8 cellular contexts compared by ENCODE assay signal in genomic region chr2:127857494-127857818, GRCh38. TPM values are rescaled to one million over a fixed set of nuclear protein-coding genes. Genes with fewer than 3 reads are reported as not detected.
DNase-seq lines count a peak whose midpoint lies in the region; ATAC-seq and TF ChIP-seq lines count a peak whose summit lies in the region.

No MANE protein-coding gene starts in this region.

- H3K18ac ChIP-seq in H9 (ENCODE audit: insufficient read length, low read depth, low read length) = peak overlapping the region; percentile 29

- H3K4ac ChIP-seq in H9 (ENCODE audit: low read depth, low read length) = no peak overlapping the region

- no peak overlapping the region for H4K5ac ChIP-seq in H9 (ENCODE audit: insufficient read length, low read depth, low read length)

- H3K23me2 ChIP-seq in H9 (ENCODE audit: insufficient read length, low read depth, low read length, poor library complexity, severe bottlenecking) = peaks cover 7% of the 10 kb centered on the region

- H3K79me2 ChIP-seq in H9 (ENCODE audit: insufficient read depth, low read length) = peaks cover 22% of the 10 kb centered on the region; the same call in 1 of the 2 replicates

- H3K4me3 Mint-ChIP-seq in H9 = peak overlapping the region; percentile 96 to 97
- peak overlapping the region; percentile 91 to 97 (median 95) for H3K4me3 Mint-ChIP-seq in brain

- H3K9ac ChIP-seq in H9 (ENCODE audit: extremely low read depth, insufficient read length, low read length) = peak overlapping the region; percentile 82

- no peaks in the 10 kb centered on the region for H3K9me3 ChIP-seq in H9 (ENCODE audit: control insufficient read depth, low read depth, low read length)
- H3K9me3 ChIP-seq in thoracic aorta = no peaks in the 10 kb centered on the region

- H3K4me3 ChIP-seq in thoracic aorta = peak overlapping the region; percentile 99

- DNase-seq in COLO668 (lab: John Stamatoyannopoulos, UW; ENCODE audit: unreplicated experiment) (peak; percentile 38), H9 (no peak), NCI-H748 treated with DMSO at 0.1 percent for 48 hours (lab: John Stamatoyannopoulos, UW) (peak; percentile 21), left kidney (ENCODE audit: low read depth, low spot score) (peak; percentile 60), thoracic aorta (ENCODE audit: low spot score) (no peak), foreskin melanocyte (no peak)

- peaks cover 3% of the 10 kb centered on the region for H3K36me3 ChIP-seq in thoracic aorta

- ATAC-seq in thoracic aorta (ENCODE audit: insufficient number of reproducible peaks, low FRiP score, low read depth) = no peak
- no peak for ATAC-seq in HG03025 (IDR thresholded peaks at IDR 0.05; ENCODE audit: low FRiP score, unreplicated experiment)

- no peak overlapping the region for H2AK5ac ChIP-seq in H9 (ENCODE audit: insufficient read length, low read length)

- H3K79me1 ChIP-seq in H9 (ENCODE audit: insufficient read depth, low read depth, low read length, poor library complexity, severe bottlenecking) = peaks cover 2% of the 10 kb centered on the region

- no peak overlapping the region for H3K27ac ChIP-seq in H9 (ENCODE audit: insufficient read length, low read depth, low read length)
- peak overlapping the region; percentile 9 to 69 for H3K27ac ChIP-seq in thoracic aorta

- no peaks in the 10 kb centered on the region for H4K20me1 ChIP-seq in H9 (ENCODE audit: control insufficient read depth, insufficient read depth, insufficient read length)

- H3K27me3 ChIP-seq in H9 (ENCODE audit: insufficient read depth, low read length) = no peaks in the 10 kb centered on the region
- H3K27me3 ChIP-seq in thoracic aorta (replicated peaks; ENCODE audit: insufficient read depth) = no peaks in the 10 kb centered on the region

- no peaks in the 10 kb centered on the region for H3K27me3 Mint-ChIP-seq in H9 (ENCODE audit: low read depth)
- no peaks in the 10 kb centered on the region for H3K27me3 Mint-ChIP-seq in brain

- H3K56ac ChIP-seq in H9 (ENCODE audit: insufficient read length, low read depth, low read length) = no peak overlapping the region

- no peaks in the 10 kb centered on the region for H3K4me1 ChIP-seq in H9 (ENCODE audit: insufficient read depth, low read length)
- H3K4me1 ChIP-seq in thoracic aorta (ENCODE audit: control insufficient read depth in 1 of 2, low read depth in 2 of 2) = peaks cover 16 to 20% of the 10 kb centered on the region in 2 donors

- no peak overlapping the region for H2BK15ac ChIP-seq in H9 (ENCODE audit: low read depth, low read length)

- H4K8ac ChIP-seq in H9 (replicated peaks; ENCODE audit: insufficient read length, low read depth, low read length) = no peak overlapping the region

- H3T11ph ChIP-seq in H9 (ENCODE audit: low read length) = no peak overlapping the region

- no peak overlapping the region for H4K91ac ChIP-seq in H9 (ENCODE audit: insufficient read length, low read depth, low read length)

- no peak overlapping the region for H2BK120ac ChIP-seq in H9 (ENCODE audit: low read depth, low read length, poor library complexity, severe bottlenecking)

- no peak overlapping the region for H3K23ac ChIP-seq in H9 (ENCODE audit: insufficient read length, low read depth, low read length)

- H3K27ac Mint-ChIP-seq in H9 = peak overlapping the region; percentile 18 to 97 (median 27); a peak in 6 of 7 replicates
- H3K27ac Mint-ChIP-seq in brain = peak overlapping the region; percentile 73 to 94 (median 78)

- peak overlapping the region; percentile 96; the same call in 1 of the 2 replicates for H3K14ac ChIP-seq in H9 (ENCODE audit: insufficient read depth, low read length)

- peaks cover 23 to 37% of the 10 kb centered on the region in 2 experiments for H3K4me1 Mint-ChIP-seq in H9
- H3K4me1 Mint-ChIP-seq in brain = peaks cover 65% of the 10 kb centered on the region

- H2BK5ac ChIP-seq in H9 (ENCODE audit: insufficient read length, low read length) = no peak overlapping the region

- TF ChIP-seq CTCF in H9 (conservative IDR thresholded peaks at IDR 0.05) = no peak
- no peak for TF ChIP-seq CTCF in brain (conservative IDR thresholded peaks at IDR 0.05)
- TF ChIP-seq CTCF in thoracic aorta (IDR thresholded peaks at IDR 0.05) = no peak

- H2BK20ac ChIP-seq in H9 (ENCODE audit: low read depth, low read length, poor library complexity, severe bottlenecking) = no peak overlapping the region

- H3K4me2 ChIP-seq in H9 (ENCODE audit: insufficient read depth, insufficient read length, low read length) = peak overlapping the region; percentile 72

- no peaks in the 10 kb centered on the region; a peak in 1 of 5 replicates for H3K9me3 Mint-ChIP-seq in H9
- H3K9me3 Mint-ChIP-seq in brain = no peaks in the 10 kb centered on the region

- H3K36me3 Mint-ChIP-seq in H9 (ENCODE audit: insufficient read depth in 1 of 3, low read depth in 3 of 3) (peaks cover 11 to 22% (median 21%) of the 10 kb centered on the region in 3 experiments; a peak in 6 of 7 replicates), brain (peaks cover 19% of the 10 kb centered on the region)

- no peak overlapping the region for H2BK12ac ChIP-seq in H9 (ENCODE audit: insufficient read length, low read depth, low read length)

- no CpG with 5 or more reads among the region's 16 CpGs for WGBS in H9 (ENCODE audit: extremely low coverage, insufficient read length, low lambda C conversion rate)

- H2AFZ ChIP-seq in H9 (ENCODE audit: low read length) = no peak overlapping the region

RNA-seq across cellular contexts. Expression of gene POLR2D, which starts 0.5 kb away (rescaled TPM):
- total RNA-seq in H9 (2021) (85.8 and 88.4 TPM in 2 replicates), thoracic aorta (10 to 100 TPM in 1 of 2 donors, 1 to 10 TPM in 1; 4.6 to 17.0 TPM)
- 23.3 TPM for polyA plus RNA-seq in brain (ENCODE audit: insufficient read depth, low read depth, low replicate concordance)

RNA-seq across cellular contexts. Expression of gene AMMECR1L, which starts 28.3 kb away (rescaled TPM):
- total RNA-seq in H9 (2021) (20.0 and 20.3 TPM in 2 replicates), thoracic aorta (10 to 100 TPM in 1 of 2 donors, 1 to 10 TPM in 1; 6.6 to 18.6 TPM)
- polyA plus RNA-seq in brain (ENCODE audit: insufficient read depth, low read depth, low replicate concordance) = 5.7 TPM

RNA-seq across cellular contexts. Expression of gene WDR33, which starts 46.5 kb away (rescaled TPM):
- total RNA-seq in H9 (2021) = 82.4 and 86.0 TPM in 2 replicates
- polyA plus RNA-seq in brain (ENCODE audit: insufficient read depth, low read depth, low replicate concordance) = 18.6 TPM
- total RNA-seq in thoracic aorta = 10 to 100 TPM; 34.9 to 55.6 TPM

Comparison
In these comparisons a context has a peak if more than half of its experiments do, and no peak if none do; other contexts are left out.
1. DNase-seq: peak in COLO668 (single experiment), NCI-H748 treated with DMSO at 0.1 percent for 48 hours (single experiment) and left kidney (single experiment); none in H9 (single experiment), thoracic aorta (single experiment) and foreskin melanocyte (single experiment).